Comparison of ENCODE assay signal across 9 cellular contexts in genomic region chr16:17404903-17405691, GRCh38.
DNase-seq lines count a peak whose midpoint lies in the region; ATAC-seq and TF ChIP-seq lines count a peak whose summit lies in the region.
"Had no signal": no experiment of that assay in that cellular context is flagged by ENCODE, and none has a peak within 500 bp of the region (broad histone marks: within the 10 kb centered on the region; RNA-seq: fewer than 3 reads in every experiment).

No MANE protein-coding gene starts in this region.

- H3K4me3 ChIP-seq in AG10803 (ENCODE audit: low read length): peak overlapping the region; percentile 46
- no peak overlapping the region for H3K4me3 ChIP-seq in fibroblast of pulmonary artery (replicated peaks; ENCODE audit: low read depth, low read length)
- H3K4me3 ChIP-seq: K562 had no signal

- TF ChIP-seq CTCF in AG10803 (conservative IDR thresholded peaks at IDR 0.05; ENCODE audit: low read length) (no peak), fibroblast of pulmonary artery (IDR thresholded peaks at IDR 0.05; ENCODE audit: low read length, missing control alignments) (no peak), omental fat pad (IDR thresholded peaks at IDR 0.05) (no peak)

- ATAC-seq in omental fat pad (ENCODE audit: low FRiP score) (peak; percentile 49), GM18868 (IDR thresholded peaks at IDR 0.05; ENCODE audit: unreplicated experiment) (no peak)
- ATAC-seq: K562 had no signal

- DNase-seq in AG10803 (ENCODE audit: low read depth) (peak; percentile 96), RPMI7951 (ENCODE audit: low read depth) (peak; percentile 96), fibroblast of pulmonary artery (ENCODE audit: low read depth) (peak; percentile 43), omental fat pad (ENCODE audit: low spot score) (no peak), dermis blood vessel endothelial cell (no peak), activated gamma-delta T cell treated with Interleukin-2 at 50 U/mL for 16 hours (no peak)
- no peak for DNase-seq in activated CD8-positive, alpha-beta memory T cell treated with anti-CD3 and anti-CD28 coated beads, Interleukin-2, amount 50 U/mL, for 48 hours

Comparison
In these comparisons a context has a peak if more than half of its experiments do, and no peak if none do; other contexts are left out.
1. DNase-seq: peak in AG10803 (single experiment), RPMI7951 (single experiment) and fibroblast of pulmonary artery (single experiment); none in omental fat pad (single experiment), activated CD8-positive, alpha-beta memory T cell treated with anti-CD3 and anti-CD28 coated beads, Interleukin-2, amount 50 U/mL, for 48 hours (single experiment), dermis blood vessel endothelial cell (single experiment) and activated gamma-delta T cell treated with Interleukin-2 at 50 U/mL for 16 hours (single experiment).